Comparison of ENCODE assay signal across 9 cellular contexts in the genomic region with DNA sequence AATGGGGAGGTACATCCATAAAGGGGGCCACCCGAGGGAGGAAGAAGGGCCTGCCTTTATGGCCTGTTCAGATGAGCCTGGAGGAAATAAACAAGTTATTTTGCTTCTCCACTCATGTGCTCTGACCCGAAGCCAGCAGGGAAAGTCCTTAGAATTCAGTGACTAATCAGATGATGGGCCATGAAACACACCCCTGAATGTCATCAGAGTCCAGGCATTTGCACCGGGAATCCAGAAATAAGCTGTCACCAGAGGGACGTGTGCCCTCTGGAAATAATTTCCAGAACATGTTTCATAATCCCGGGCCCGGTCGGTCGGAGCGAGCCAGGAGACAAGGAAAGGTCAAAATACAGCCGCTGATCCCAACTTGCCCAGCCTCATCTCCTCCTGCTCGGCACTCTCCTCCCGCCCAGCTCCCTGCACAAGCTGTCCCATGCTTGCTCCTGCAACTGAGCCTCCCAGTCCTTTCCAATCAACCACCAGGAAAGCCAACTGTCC.
A peak's percentile ranks its signal among the peaks of the same experiment; 100 is the strongest.
DNase-seq lines count a peak whose midpoint lies in the region; ATAC-seq and TF ChIP-seq lines count a peak whose summit lies in the region.
"Had no signal": no experiment of that assay in that cellular context is flagged by ENCODE, and none has a peak within 500 bp of the region (broad histone marks: within the 10 kb centered on the region; RNA-seq: fewer than 3 reads in every experiment).

No MANE protein-coding gene starts in this region.

- H3K27ac ChIP-seq in gastrocnemius medialis = peak overlapping the region; percentile 90 to 97 (median 94)

- peak; percentile 87 to 88 for ATAC-seq in left cardiac atrium
- ATAC-seq in gastrocnemius medialis = peak; percentile 86 to 94
- no peak for ATAC-seq in HG02884 (IDR thresholded peaks at IDR 0.05; ENCODE audit: unreplicated experiment)
- no peak for ATAC-seq in HG03108 (IDR thresholded peaks at IDR 0.05; ENCODE audit: unreplicated experiment)

- intact Hi-C loops in left cardiac atrium (cut with DNase I) = no loop called here
- intact Hi-C loops in gastrocnemius medialis (cut with DNase I; ENCODE audit: low total_unique reads) = loop anchor here (1.0 kb wide), 2 partner anchors 30 to 47 kb away; no protein-coding TSS in a partner anchor

- TF ChIP-seq CTCF in gastrocnemius medialis (IDR thresholded peaks at IDR 0.05 in 4 of 5, conservative IDR thresholded peaks at IDR 0.05 in 1 of 5) = peak in 1 of 5 experiments; percentile 34

- no peaks in the 10 kb centered on the region for H3K27me3 ChIP-seq in gastrocnemius medialis

- DNase-seq in G401 (ENCODE audit: low spot score) (peak; percentile 70), amniotic stem cell (lab: John Stamatoyannopoulos, UW) (peak; percentile 71), left cardiac atrium (peak; percentile 78), gastrocnemius medialis (peak; percentile 96 to 97), activated T-cell treated with anti-CD3 and anti-CD28 coated beads for 4 hours (no peak), NCI-H128 (lab: John Stamatoyannopoulos, UW; ENCODE audit: unreplicated experiment) (no peak)
- DNase-seq: GF-D8 had no signal

- H3K4me3 ChIP-seq in gastrocnemius medialis = peak overlapping the region; percentile 14 to 36 (median 30)

- peaks cover 36 to 57% of the 10 kb centered on the region in 2 donors for H3K4me1 ChIP-seq in gastrocnemius medialis

- TF ChIP-seq POLR2A in gastrocnemius medialis (IDR thresholded peaks at IDR 0.05) = peak; percentile 67 to 81

- in situ Hi-C loops in G401 (cut with HindIII; ENCODE audit: low sequenced_read_pairs) = no loop called here
- in situ Hi-C loops in gastrocnemius medialis (cut with MboI; ENCODE audit: low sequenced_read_pairs in 4 of 4) = loop anchor here in 1 of 4 donors (5.0 kb wide), 1 partner anchor 37 kb away; no protein-coding TSS in a partner anchor

- no peaks in the 10 kb centered on the region for H3K9me3 ChIP-seq in gastrocnemius medialis

- H3K36me3 ChIP-seq in gastrocnemius medialis = no peaks in the 10 kb centered on the region

Comparison
In these comparisons a context has a peak if more than half of its experiments do, and no peak if none do; other contexts are left out.
1. DNase-seq: peak in G401 (single experiment), amniotic stem cell (single experiment), left cardiac atrium (single experiment) and gastrocnemius medialis (2 of 2); none in activated T-cell treated with anti-CD3 and anti-CD28 coated beads for 4 hours (single experiment) and NCI-H128 (single experiment).
2. ATAC-seq: peak in left cardiac atrium (2 of 2) and gastrocnemius medialis (2 of 2); none in HG02884 (single experiment) and HG03108 (single experiment).